Comparison of ENCODE assay signal across 21 cellular contexts in the genomic region with DNA sequence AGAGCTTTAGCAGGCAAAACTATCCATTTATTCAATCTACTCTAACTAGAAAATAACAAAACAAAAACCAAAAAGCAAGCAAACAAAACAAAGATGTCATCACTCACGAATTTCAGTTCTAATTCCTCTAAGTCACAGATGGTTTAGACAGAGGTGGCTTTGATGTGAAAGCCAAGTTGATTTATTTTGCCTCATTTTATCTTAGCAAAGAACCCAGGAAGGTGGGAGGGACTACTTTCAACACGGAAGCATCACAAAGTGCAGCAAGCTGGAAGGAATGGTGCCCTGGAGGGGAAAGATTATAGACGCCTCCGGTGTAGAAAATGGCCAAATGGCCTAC.
"Had no signal": no experiment of that assay in that cellular context is flagged by ENCODE, and none has a peak within 500 bp of the region (broad histone marks: within the 10 kb centered on the region; RNA-seq: fewer than 3 reads in every experiment).

No MANE protein-coding gene starts in this region.

- H3K4me1 ChIP-seq: adrenal gland, esophagus muscularis mucosa, gastroesophageal sphincter, heart left ventricle, left ventricle myocardium inferior, tibial artery, uterus had no signal

- FAIRE-seq: bronchial epithelial cell, endothelial cell of umbilical vein had no signal

- H3K27me3 Mint-ChIP-seq: progenitor cell of endocrine pancreas had no signal

- H3K9me3 Mint-ChIP-seq: activated naive CD4-positive, alpha-beta T cell treated with anti-CD3 and anti-CD28 coated beads, Interleukin-2, amount 50 U/mL, for 72 hours; activated T-helper 1 cell treated with anti-CD3 and anti-CD28 coated beads, Interleukin-12 subunit alpha, Interleukin-12 subunit beta, Interleukin-2, Interleukin-4 antibody, amounts not matched to agents 30 ng/mL and 10 ng/mL and 1 ng/mL, durations not matched to agents 14 hours and 24 hours and 36 hours had no signal

- DNase-seq: activated CD4-positive, alpha-beta T cell treated with anti-CD3 and anti-CD28 coated beads for 36 hours; activated CD4-positive, alpha-beta T cell treated with anti-CD3 and anti-CD28 coated beads, Interleukin-2, amount 50 U/mL, for 48 hours; activated gamma-delta T cell treated with Interleukin-2 at 50 U/mL for 16 hours; adrenal gland; dermis blood vessel endothelial cell; effector memory CD4-positive, alpha-beta T cell; heart left ventricle; left ventricle myocardium inferior; stimulated activated CD4-positive, alpha-beta T cell treated with anti-CD3 and anti-CD28 coated beads, Interleukin-12 subunit alpha, Interleukin-12 subunit beta, amount 100 ng/mL, for 4 hours; stimulated activated CD4-positive, alpha-beta T cell treated with anti-CD3 and anti-CD28 coated beads, Interleukin-1b, Interleukin-23, amount 100 ng/mL, for 48 hours; stimulated activated naive CD4-positive, alpha-beta T cell treated with Interleukin-2 at 50 U/mL for 16 hours; substantia nigra; tibial artery; uterus had no signal

- ATAC-seq: activated CD4-positive, alpha-beta T cell treated with anti-CD3 and anti-CD28 coated beads for 36 hours; activated naive CD4-positive, alpha-beta T cell treated with anti-CD3 and anti-CD28 coated beads, Interleukin-2, amount 50 U/mL, for 72 hours; gastroesophageal sphincter; heart left ventricle had no signal

- H3K36me3 ChIP-seq: adrenal gland, esophagus muscularis mucosa, gastroesophageal sphincter, heart left ventricle, left ventricle myocardium inferior, tibial artery, uterus had no signal

- H3K4me3 Mint-ChIP-seq: activated CD4-positive, alpha-beta T cell treated with anti-CD3 and anti-CD28 coated beads for 36 hours; activated T-helper 1 cell treated with anti-CD3 and anti-CD28 coated beads, Interleukin-12 subunit alpha, Interleukin-12 subunit beta, Interleukin-2, Interleukin-4 antibody, amounts not matched to agents 30 ng/mL and 10 ng/mL and 1 ng/mL, durations not matched to agents 14 hours and 24 hours and 36 hours had no signal

- H3K36me3 Mint-ChIP-seq: activated naive CD4-positive, alpha-beta T cell treated with anti-CD3 and anti-CD28 coated beads, Interleukin-2, amount 50 U/mL, for 72 hours had no signal

- H3K4me3 ChIP-seq: adrenal gland, esophagus muscularis mucosa, gastroesophageal sphincter, heart left ventricle, left ventricle myocardium inferior, tibial artery, uterus had no signal

- H3K9me3 ChIP-seq: adrenal gland, esophagus muscularis mucosa, gastroesophageal sphincter, left ventricle myocardium inferior, tibial artery, uterus had no signal

- H3K4me1 Mint-ChIP-seq: activated CD4-positive, alpha-beta T cell treated with anti-CD3 and anti-CD28 coated beads for 36 hours had no signal

- H3K27me3 ChIP-seq: adrenal gland, esophagus muscularis mucosa, uterus had no signal

- H3K27ac ChIP-seq: adrenal gland, esophagus muscularis mucosa, gastroesophageal sphincter, heart left ventricle, left ventricle myocardium inferior, tibial artery, uterus had no signal

- H3K27ac Mint-ChIP-seq: activated CD4-positive, alpha-beta T cell treated with anti-CD3 and anti-CD28 coated beads for 36 hours; activated naive CD4-positive, alpha-beta T cell treated with anti-CD3 and anti-CD28 coated beads, Interleukin-2, amount 50 U/mL, for 72 hours; activated T-helper 1 cell treated with anti-CD3 and anti-CD28 coated beads, Interleukin-12 subunit alpha, Interleukin-12 subunit beta, Interleukin-2, Interleukin-4 antibody, amounts not matched to agents 30 ng/mL and 10 ng/mL and 1 ng/mL, durations not matched to agents 14 hours and 24 hours and 36 hours; progenitor cell of endocrine pancreas had no signal
